Comparison of ENCODE assay signal across 9 cellular contexts in the genomic region with DNA sequence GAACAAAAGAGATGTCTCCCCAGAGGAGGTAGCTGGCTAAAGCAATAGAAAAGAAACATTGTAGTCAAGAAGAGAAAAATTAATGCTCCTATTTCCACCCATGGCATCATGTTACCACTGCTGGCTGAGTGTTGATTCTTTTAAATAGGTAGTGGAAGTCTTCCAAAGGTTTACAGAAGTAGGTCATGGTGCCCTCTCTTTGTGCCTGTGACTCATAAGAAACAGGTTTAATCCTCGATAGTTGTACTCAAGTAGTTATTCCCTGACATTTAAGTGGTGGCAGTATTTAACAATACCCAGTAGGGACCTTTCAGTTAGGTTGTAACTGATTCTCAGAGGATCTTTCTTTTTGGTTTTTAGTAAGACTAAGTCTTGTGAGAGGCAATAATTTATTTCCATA.
"Had no signal": no experiment of that assay in that cellular context is flagged by ENCODE, and none has a peak within 500 bp of the region (broad histone marks: within the 10 kb centered on the region; RNA-seq: fewer than 3 reads in every experiment).

No MANE protein-coding gene starts in this region.

- H3K27me3 ChIP-seq: pancreas, stomach had no signal

- DNase-seq: activated CD4-positive, alpha-beta T cell treated with anti-CD3 and anti-CD28 coated beads, Interleukin-2, amount 50 U/mL, for 1 hour; amniotic stem cell; left ventricle myocardium superior; pancreas; retina; stomach had no signal

- H3K4me3 Mint-ChIP-seq: activated naive CD4-positive, alpha-beta T cell treated with anti-CD3 and anti-CD28 coated beads, Interleukin-2, amount 50 U/mL, for 24 hours had no signal

- H3K36me3 ChIP-seq: pancreas, stomach, thoracic aorta had no signal

- H3K36me3 Mint-ChIP-seq: activated naive CD4-positive, alpha-beta T cell treated with anti-CD3 and anti-CD28 coated beads, Interleukin-2, amount 50 U/mL, for 24 hours had no signal

- H3K4me3 ChIP-seq: pancreas, skin epidermis, stomach, thoracic aorta had no signal

- ATAC-seq: left ventricle myocardium superior, pancreas had no signal

- H3K27ac Mint-ChIP-seq: activated naive CD4-positive, alpha-beta T cell treated with anti-CD3 and anti-CD28 coated beads, Interleukin-2, amount 50 U/mL, for 24 hours had no signal

- H3K9me3 ChIP-seq: pancreas, stomach, thoracic aorta had no signal

- H3K4me1 ChIP-seq: pancreas, stomach had no signal

- H3K9me3 Mint-ChIP-seq: activated naive CD4-positive, alpha-beta T cell treated with anti-CD3 and anti-CD28 coated beads, Interleukin-2, amount 50 U/mL, for 24 hours had no signal

- H3K27me3 Mint-ChIP-seq: activated naive CD4-positive, alpha-beta T cell treated with anti-CD3 and anti-CD28 coated beads, Interleukin-2, amount 50 U/mL, for 24 hours had no signal

- H3K4me1 Mint-ChIP-seq: activated naive CD4-positive, alpha-beta T cell treated with anti-CD3 and anti-CD28 coated beads, Interleukin-2, amount 50 U/mL, for 24 hours had no signal

- H3K27ac ChIP-seq: pancreas, skin epidermis, stomach, thoracic aorta had no signal
